ENCODE assay signal across 16 cellular contexts in the genomic region with DNA sequence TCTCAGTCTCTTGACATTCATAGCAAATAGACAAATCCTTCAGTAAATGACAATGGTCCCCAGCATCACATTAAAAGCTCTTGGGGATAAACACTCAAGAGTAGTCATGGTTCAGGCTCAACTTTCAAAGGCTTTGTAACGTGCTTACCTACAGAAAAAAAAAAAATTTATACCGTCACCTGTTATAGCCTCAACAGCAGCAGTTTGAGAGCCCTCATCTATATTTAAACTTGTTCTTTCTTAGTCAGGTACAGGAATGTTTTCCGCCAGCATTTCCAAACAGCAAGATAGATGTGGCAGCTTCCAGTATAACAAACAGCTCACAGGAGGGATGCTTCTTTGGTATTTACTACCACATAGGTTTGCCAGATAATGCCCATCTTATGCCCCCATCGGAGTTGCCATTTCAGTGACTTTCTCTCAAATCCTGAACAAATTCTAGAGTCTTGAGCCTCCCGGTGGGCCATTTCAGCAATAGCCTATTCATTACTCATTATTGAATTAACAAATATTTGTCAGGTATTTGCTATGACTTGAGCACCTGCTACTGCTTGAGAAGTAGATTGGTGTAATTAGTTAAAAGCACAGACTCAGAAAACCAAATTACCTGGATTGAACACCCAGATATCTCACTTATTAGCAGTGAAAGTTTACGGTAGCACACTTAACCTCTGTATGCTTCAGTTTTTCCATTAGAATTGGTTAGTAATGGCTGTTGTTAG.
A peak's percentile ranks its signal among the peaks of the same experiment; 100 is the strongest.
DNase-seq lines count a peak whose midpoint lies in the region; ATAC-seq and TF ChIP-seq lines count a peak whose summit lies in the region.
"Had no signal": no experiment of that assay in that cellular context is flagged by ENCODE, and none has a peak within 500 bp of the region (broad histone marks: within the 10 kb centered on the region; RNA-seq: fewer than 3 reads in every experiment).

No MANE protein-coding gene starts in this region.

- H3K9ac ChIP-seq in neural cell (ENCODE audit: low read length), result no peak overlapping the region
- H3K9ac ChIP-seq: BLaER1 had no signal

- DNase-seq in DMS79 treated with DMSO at 0.1 percent for 48 hours (lab: John Stamatoyannopoulos, UW) (peak; percentile 49), DMS79 (lab: John Stamatoyannopoulos, UW) (no peak), NCI-H187 treated with DMSO at 0.1 percent for 48 hours (lab: John Stamatoyannopoulos, UW) (peak; percentile 93), NCI-H345 (lab: John Stamatoyannopoulos, UW) (peak; percentile 27), NCI-H1092 (lab: John Stamatoyannopoulos, UW) (no peak), T-helper 2 cell (no peak)
- DNase-seq: 8988T; CD4-positive, alpha-beta memory T cell; DND-41; EL; HCEC 1CT had no signal

- H4K20me1 ChIP-seq in neural cell (ENCODE audit: insufficient read depth), result no peaks in the 10 kb centered on the region
- H4K20me1 ChIP-seq: BLaER1 had no signal

- H3K4me2 ChIP-seq in neural cell (ENCODE audit: low read length), result no peak overlapping the region
- H3K4me2 ChIP-seq: BLaER1, GM23338 had no signal

- H3K79me2 ChIP-seq in neural cell (replicated peaks; ENCODE audit: insufficient read depth, low read length), result no peaks in the 10 kb centered on the region

- no peak for TF ChIP-seq RAD21 in neural cell (conservative IDR thresholded peaks at IDR 0.05)

- peak; percentile 45 for TF ChIP-seq EP300 in neural cell (conservative IDR thresholded peaks at IDR 0.05; ENCODE audit: poor library complexity, severe bottlenecking)

- no peaks in the 10 kb centered on the region for H3K36me3 ChIP-seq in neural cell (ENCODE audit: insufficient read depth, low read length)
- H3K36me3 ChIP-seq: BLaER1 had no signal

- H3K27me3 ChIP-seq in neural cell (ENCODE audit: insufficient read depth, low read depth, low read length), result no peaks in the 10 kb centered on the region
- H3K27me3 ChIP-seq: BLaER1 had no signal

- no peaks in the 10 kb centered on the region for H3F3A ChIP-seq in neural cell (ENCODE audit: insufficient read depth, low read length, poor library complexity, severe bottlenecking)

- no peak for ATAC-seq in GM18520 (IDR thresholded peaks at IDR 0.05; ENCODE audit: unreplicated experiment)
- ATAC-seq: GM12878, GM23338 had no signal

- H3K4me3 ChIP-seq in neural cell (ENCODE audit: low read length), result no peak overlapping the region
- H3K4me3 ChIP-seq: BLaER1, GM12878, GM23338 had no signal

- H3K9me3 ChIP-seq in neural cell (ENCODE audit: low read length), result no peaks in the 10 kb centered on the region

- H3K9me2 ChIP-seq in neural cell (ENCODE audit: insufficient read depth, low read length), result no peaks in the 10 kb centered on the region

- TF ChIP-seq CTCF in neural cell (IDR thresholded peaks at IDR 0.05; ENCODE audit: poor library complexity, severe bottlenecking), result no peak

- H2AFZ ChIP-seq in neural cell (ENCODE audit: low read depth, low read length), result no peak overlapping the region
- H2AFZ ChIP-seq: GM23338 had no signal

- H3K27ac ChIP-seq in neural cell (ENCODE audit: low read length), result no peak overlapping the region
- H3K27ac ChIP-seq: BLaER1 had no signal

TF ChIP-seq in neural cell, 6 proteins besides CTCF, POLR2A, EP300 and RAD21:
- TF ChIP-seq TAF1 (IDR thresholded peaks at IDR 0.05; ENCODE audit: low read depth) (no peak), MXI1 (conservative IDR thresholded peaks at IDR 0.05; ENCODE audit: poor library complexity, severe bottlenecking) (no peak), SMC3 (conservative IDR thresholded peaks at IDR 0.05; ENCODE audit: poor library complexity) (no peak), POLR2AphosphoS5 (IDR thresholded peaks at IDR 0.05) (no peak), EZH2 (IDR thresholded peaks at IDR 0.05; ENCODE audit: borderline replicate concordance, insufficient read depth, low read length, poor library complexity, severe bottlenecking) (no peak)
- TF ChIP-seq, protein P1, sequence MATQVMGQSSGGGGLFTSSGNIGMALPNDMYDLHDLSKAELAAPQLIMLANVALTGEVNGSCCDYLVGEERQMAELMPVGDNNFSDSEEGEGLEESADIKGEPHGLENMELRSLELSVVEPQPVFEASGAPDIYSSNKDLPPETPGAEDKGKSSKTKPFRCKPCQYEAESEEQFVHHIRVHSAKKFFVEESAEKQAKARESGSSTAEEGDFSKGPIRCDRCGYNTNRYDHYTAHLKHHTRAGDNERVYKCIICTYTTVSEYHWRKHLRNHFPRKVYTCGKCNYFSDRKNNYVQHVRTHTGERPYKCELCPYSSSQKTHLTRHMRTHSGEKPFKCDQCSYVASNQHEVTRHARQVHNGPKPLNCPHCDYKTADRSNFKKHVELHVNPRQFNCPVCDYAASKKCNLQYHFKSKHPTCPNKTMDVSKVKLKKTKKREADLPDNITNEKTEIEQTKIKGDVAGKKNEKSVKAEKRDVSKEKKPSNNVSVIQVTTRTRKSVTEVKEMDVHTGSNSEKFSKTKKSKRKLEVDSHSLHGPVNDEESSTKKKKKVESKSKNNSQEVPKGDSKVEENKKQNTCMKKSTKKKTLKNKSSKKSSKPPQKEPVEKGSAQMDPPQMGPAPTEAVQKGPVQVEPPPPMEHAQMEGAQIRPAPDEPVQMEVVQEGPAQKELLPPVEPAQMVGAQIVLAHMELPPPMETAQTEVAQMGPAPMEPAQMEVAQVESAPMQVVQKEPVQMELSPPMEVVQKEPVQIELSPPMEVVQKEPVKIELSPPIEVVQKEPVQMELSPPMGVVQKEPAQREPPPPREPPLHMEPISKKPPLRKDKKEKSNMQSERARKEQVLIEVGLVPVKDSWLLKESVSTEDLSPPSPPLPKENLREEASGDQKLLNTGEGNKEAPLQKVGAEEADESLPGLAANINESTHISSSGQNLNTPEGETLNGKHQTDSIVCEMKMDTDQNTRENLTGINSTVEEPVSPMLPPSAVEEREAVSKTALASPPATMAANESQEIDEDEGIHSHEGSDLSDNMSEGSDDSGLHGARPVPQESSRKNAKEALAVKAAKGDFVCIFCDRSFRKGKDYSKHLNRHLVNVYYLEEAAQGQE (IDR thresholded peaks at IDR 0.05; ENCODE audit: borderline replicate concordance), result no peak

Comparison
In these comparisons a context has a peak if more than half of its experiments do, and no peak if none do; other contexts are left out.
1. DNase-seq: peak in DMS79 treated with DMSO at 0.1 percent for 48 hours (single experiment), NCI-H187 treated with DMSO at 0.1 percent for 48 hours (single experiment) and NCI-H345 (single experiment); none in DMS79 (single experiment), NCI-H1092 (single experiment) and T-helper 2 cell (0 of 5).